ENCODE assay signal across 18 cellular contexts in the genomic region with DNA sequence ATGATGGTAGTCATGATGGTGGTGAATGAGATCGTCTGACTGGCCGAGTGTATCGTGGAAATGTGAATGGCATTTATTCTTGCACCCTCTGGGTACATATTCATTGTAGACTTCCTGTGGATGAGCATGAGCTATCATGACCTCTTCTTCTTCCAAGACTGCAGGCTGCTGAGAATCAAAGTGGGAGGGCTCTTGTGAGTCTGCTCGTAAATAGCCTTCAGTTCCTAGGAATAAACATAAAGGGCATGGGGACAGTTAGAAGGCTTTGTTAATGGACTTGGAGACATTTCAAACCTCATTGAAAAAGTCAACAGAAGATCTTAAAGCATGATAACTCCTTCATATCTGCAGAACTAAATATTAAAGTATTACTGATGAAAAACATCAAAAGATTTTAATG. TPM values are rescaled to one million over a fixed set of nuclear protein-coding genes. Genes with fewer than 3 reads are reported as not detected.
A peak's percentile ranks its signal among the peaks of the same experiment; 100 is the strongest.
DNase-seq lines count a peak whose midpoint lies in the region; ATAC-seq and TF ChIP-seq lines count a peak whose summit lies in the region.
"Had no signal": no experiment of that assay in that cellular context is flagged by ENCODE, and none has a peak within 500 bp of the region (broad histone marks: within the 10 kb centered on the region; RNA-seq: fewer than 3 reads in every experiment).

No MANE protein-coding gene starts in this region.

- peak overlapping the region; percentile 31 for H3K27ac ChIP-seq in 22Rv1
- no peak overlapping the region for H3K27ac ChIP-seq in esophagus squamous epithelium
- no peak overlapping the region for H3K27ac ChIP-seq in MM.1S (ENCODE audit: low read length)
- H3K27ac ChIP-seq: A549 had no signal

- H3K27me3 ChIP-seq in esophagus squamous epithelium (no peaks in the 10 kb centered on the region), MM.1S (replicated peaks; ENCODE audit: insufficient read depth, low read length) (no peaks in the 10 kb centered on the region)

- intact Hi-C loops in esophagus squamous epithelium (cut with DNase I) = no loop called here

- H3K9me3 ChIP-seq in esophagus squamous epithelium = no peaks in the 10 kb centered on the region
- no peaks in the 10 kb centered on the region for H3K9me3 ChIP-seq in MM.1S (replicated peaks; ENCODE audit: insufficient read depth, low read length)
- H3K9me3 ChIP-seq: A549, HAP-1 had no signal

- H3K4me2 ChIP-seq in MM.1S (ENCODE audit: low read depth, low read length) = no peak overlapping the region
- H3K4me2 ChIP-seq: A549, GM23338 had no signal

- 94 to 95% methylated on average over 4 of the region's 4 CpGs for WGBS in esophagus squamous epithelium, 2 donors

- DNase-seq in EH (ENCODE audit: low read depth) (peak; percentile 16), SK-MEL-5 (ENCODE audit: low read depth, low spot score) (peak; percentile 86), fibroblast of villous mesenchyme (ENCODE audit: low read depth) (peak; percentile 53), esophagus squamous epithelium (lab: John Stamatoyannopoulos, UW) (no peak), MM.1S (no peak)
- DNase-seq: 8988T; C1 segment of cervical spinal cord; CD4-positive, CD25-positive, alpha-beta regulatory T cell; CD8-positive, alpha-beta T cell; DMS53; DMS79 treated with DMSO at 0.1 percent for 48 hours; HFFc6 had no signal

- H3K36me3 ChIP-seq in esophagus squamous epithelium (peaks cover 0 to 82% (median 18%) of the 10 kb centered on the region in 3 donors), MM.1S (replicated peaks; ENCODE audit: insufficient read depth, low read length) (no peaks in the 10 kb centered on the region; the same call in 1 of the 2 replicates)

- peaks cover 0 to 2% (median 0%) of the 10 kb centered on the region in 3 donors for H3K4me1 ChIP-seq in esophagus squamous epithelium
- H3K4me1 ChIP-seq in MM.1S (ENCODE audit: low read length) = no peaks in the 10 kb centered on the region
- H3K4me1 ChIP-seq: A549, HAP-1 had no signal

- ATAC-seq in GM21717 (IDR thresholded peaks at IDR 0.05; ENCODE audit: unreplicated experiment) = no peak
- ATAC-seq in HG02970 (IDR thresholded peaks at IDR 0.05; ENCODE audit: low FRiP score, unreplicated experiment) = no peak
- ATAC-seq: A549; CD8-positive, alpha-beta T cell; GM23338 had no signal

- no peak overlapping the region for H2AFZ ChIP-seq in MM.1S (ENCODE audit: low read length)
- H2AFZ ChIP-seq: GM23338 had no signal

- H3K4me3 ChIP-seq in fibroblast of villous mesenchyme (ENCODE audit: low read depth, low read length) (no peak overlapping the region), esophagus squamous epithelium (no peak overlapping the region), MM.1S (ENCODE audit: low read length) (no peak overlapping the region)
- H3K4me3 ChIP-seq: A549, GM23338, HAP-1 had no signal

- no peaks in the 10 kb centered on the region for H4K20me1 ChIP-seq in MM.1S (ENCODE audit: insufficient read depth, low read length)

- TF ChIP-seq CTCF in 22Rv1 (IDR thresholded peaks at IDR 0.05) (no peak), fibroblast of villous mesenchyme (IDR thresholded peaks at IDR 0.05; ENCODE audit: insufficient read depth, low read depth, low read length) (no peak), esophagus squamous epithelium (IDR thresholded peaks at IDR 0.05) (no peak), MM.1S (IDR thresholded peaks at IDR 0.05; ENCODE audit: low read length) (no peak)

- no peaks in the 10 kb centered on the region for H3F3A ChIP-seq in MM.1S (ENCODE audit: insufficient read depth, low read length)

- H3K79me2 ChIP-seq in MM.1S (ENCODE audit: low read length) = no peaks in the 10 kb centered on the region

- in situ Hi-C loops in SK-MEL-5 (cut with HindIII; ENCODE audit: low pct_unique_long_range_greater_than_20kb, low sequenced_read_pairs) = no loop called here

- H3K9ac ChIP-seq in MM.1S (ENCODE audit: low read length) = no peak overlapping the region

- no peaks in the 10 kb centered on the region for H3K9me2 ChIP-seq in MM.1S (replicated peaks; ENCODE audit: insufficient read depth, low read length)

- TF ChIP-seq POLR2A in esophagus squamous epithelium (IDR thresholded peaks at IDR 0.05) = no peak

RNA-seq across cellular contexts. Expression of gene SLC39A6, which starts 14.9 kb away (rescaled TPM):
- total RNA-seq in SK-MEL-5 (2014; rRNA removed; shearing (Covaris generic)) = 643 and 687 TPM in 2 replicates
- 311 and 384 TPM in 2 replicates for polyA plus RNA-seq in SK-MEL-5 (2015; cell fraction: cytosol; rRNA removed)
- polyA plus RNA-seq in SK-MEL-5 (2015; cell fraction: nucleus; rRNA removed) = 96.7 and 97.7 TPM in 2 replicates
- total RNA-seq in fibroblast of villous mesenchyme (83.4 and 120 TPM in 2 replicates), esophagus squamous epithelium (10 to 100 TPM; 15.4 to 55.2 (median 43.6) TPM)

RNA-seq across cellular contexts. Expression of gene ELP2, which starts 15.4 kb away (rescaled TPM):
- total RNA-seq in SK-MEL-5 (2014; rRNA removed; shearing (Covaris generic)) = 174 and 208 TPM in 2 replicates
- polyA plus RNA-seq in SK-MEL-5 (2015; cell fraction: cytosol; rRNA removed) = 56.7 and 81.1 TPM in 2 replicates
- 199 and 200 TPM in 2 replicates for polyA plus RNA-seq in SK-MEL-5 (2015; cell fraction: nucleus; rRNA removed)
- total RNA-seq in fibroblast of villous mesenchyme = 83.4 and 104 TPM in 2 replicates
- total RNA-seq in esophagus squamous epithelium = 10 to 100 TPM; 13.0 to 61.0 (median 28.0) TPM

RNA-seq across cellular contexts. Expression of gene RPRD1A, which starts 46.9 kb away (rescaled TPM):
- 58.5 TPM in 2 replicates for total RNA-seq in SK-MEL-5 (2014; rRNA removed; shearing (Covaris generic))
- polyA plus RNA-seq in SK-MEL-5 (2015; cell fraction: cytosol; rRNA removed) = 28.2 and 35.1 TPM in 2 replicates
- 136 and 159 TPM in 2 replicates for polyA plus RNA-seq in SK-MEL-5 (2015; cell fraction: nucleus; rRNA removed)
- 38.0 and 70.4 TPM in 2 replicates for total RNA-seq in fibroblast of villous mesenchyme
- total RNA-seq in esophagus squamous epithelium = 10 to 100 TPM; 30.3 to 54.1 (median 51.1) TPM

Comparison
In these comparisons a context has a peak if more than half of its experiments do, and no peak if none do; other contexts are left out.
1. DNase-seq: peak in EH (single experiment), SK-MEL-5 (single experiment) and fibroblast of villous mesenchyme (single experiment); none in esophagus squamous epithelium (single experiment) and MM.1S (single experiment).